Comparison of ENCODE assay signal across 11 cellular contexts in the genomic region with DNA sequence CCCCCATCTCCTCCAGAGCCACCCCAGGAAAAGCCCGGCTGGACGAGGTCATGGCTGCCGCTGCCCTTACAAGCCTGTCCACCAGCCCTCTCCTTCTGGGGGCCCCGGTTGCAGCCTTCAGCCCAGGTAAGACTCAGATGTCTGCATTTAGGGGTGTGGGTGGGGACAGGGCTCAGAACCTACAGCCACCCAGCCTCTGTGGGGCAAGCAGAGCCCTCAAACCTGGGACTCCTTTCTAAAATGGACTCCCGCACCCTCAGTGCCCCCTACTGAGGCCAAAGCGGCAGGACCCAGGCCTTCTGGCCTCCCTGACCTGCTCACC. TPM values are rescaled to one million over a fixed set of nuclear protein-coding genes. Genes with fewer than 3 reads are reported as not detected.
DNase-seq lines count a peak whose midpoint lies in the region; ATAC-seq and TF ChIP-seq lines count a peak whose summit lies in the region.
"Had no signal": no experiment of that assay in that cellular context is flagged by ENCODE, and none has a peak within 500 bp of the region (broad histone marks: within the 10 kb centered on the region; RNA-seq: fewer than 3 reads in every experiment).

No MANE protein-coding gene starts in this region.

- peaks cover 10% of the 10 kb centered on the region for H3K4me1 Mint-ChIP-seq in activated CD4-positive, alpha-beta T cell treated with anti-CD3 and anti-CD28 coated beads, Interleukin-2, amount 10 ng/mL, durations not matched to agents 24 days and 14 days

- no peak for ATAC-seq in left lung
- ATAC-seq in thoracic aorta (ENCODE audit: insufficient number of reproducible peaks, low FRiP score, low read depth): no peak

- no peak overlapping the region for H3K27ac Mint-ChIP-seq in activated CD4-positive, alpha-beta T cell treated with anti-CD3 and anti-CD28 coated beads, Interleukin-2, amount 10 ng/mL, durations not matched to agents 24 days and 14 days
- H3K27ac Mint-ChIP-seq: stimulated activated naive CD8-positive, alpha-beta T cell treated with anti-CD3 and anti-CD28 coated beads, Interleukin-15, Interleukin-2, amounts not matched to agents 100 ng/mL and 50 ng/mL, for 24 hours had no signal

- intact Hi-C loops in activated CD4-positive, alpha-beta T cell treated with anti-CD3 and anti-CD28 coated beads, Interleukin-2, amount 10 ng/mL, durations not matched to agents 24 days and 14 days (cut with micrococcal nuclease): loop anchor here (5.0 kb wide), 1 partner anchor 34 kb away; a partner anchor contains a TSS
- intact Hi-C loops in ascending aorta (cut with DNase I): loop anchor here (2.0 to 5.0 kb wide), 2 partner anchors 91 to 221 kb away; a partner anchor contains a TSS
- intact Hi-C loops in left lung (cut with DNase I): no loop called here

- H3K9me3 Mint-ChIP-seq in activated CD4-positive, alpha-beta T cell treated with anti-CD3 and anti-CD28 coated beads, Interleukin-2, amount 10 ng/mL, durations not matched to agents 24 days and 14 days: no peaks in the 10 kb centered on the region
- H3K9me3 Mint-ChIP-seq: stimulated activated naive CD8-positive, alpha-beta T cell treated with anti-CD3 and anti-CD28 coated beads, Interleukin-15, Interleukin-2, amounts not matched to agents 100 ng/mL and 50 ng/mL, for 24 hours had no signal

- peak; percentile 60 for DNase-seq in activated CD4-positive, alpha-beta T cell treated with anti-CD3 and anti-CD28 coated beads, Interleukin-2, amount 10 ng/mL, durations not matched to agents 24 days and 14 days
- no peak for DNase-seq in activated CD4-positive, alpha-beta T cell treated with anti-CD3 and anti-CD28 coated beads, Interleukin-2, amount 50 U/mL, for 48 hours
- DNase-seq in ascending aorta (ENCODE audit: low spot score in 2 of 2) (no peak), left lung (no peak), thoracic aorta (ENCODE audit: low spot score) (no peak), HK-2 (ENCODE audit: unreplicated experiment) (no peak), OCI-M2 (lab: John Stamatoyannopoulos, UW; ENCODE audit: unreplicated experiment) (no peak), NCI-H1694 treated with DMSO at 0.1 percent for 48 hours (lab: John Stamatoyannopoulos, UW) (no peak)
- DNase-seq: NCI-H1417 treated with DMSO at 0.1 percent for 48 hours had no signal

- H3K9me3 ChIP-seq in ascending aorta (no peaks in the 10 kb centered on the region), left lung (no peaks in the 10 kb centered on the region), thoracic aorta (no peaks in the 10 kb centered on the region)

- H3K4me3 Mint-ChIP-seq in activated CD4-positive, alpha-beta T cell treated with anti-CD3 and anti-CD28 coated beads, Interleukin-2, amount 10 ng/mL, durations not matched to agents 24 days and 14 days: peak overlapping the region; percentile 51
- H3K4me3 Mint-ChIP-seq: stimulated activated naive CD8-positive, alpha-beta T cell treated with anti-CD3 and anti-CD28 coated beads, Interleukin-15, Interleukin-2, amounts not matched to agents 100 ng/mL and 50 ng/mL, for 24 hours had no signal

- H3K36me3 ChIP-seq in ascending aorta (peaks cover 19 to 29% of the 10 kb centered on the region in 2 donors), left lung (peaks cover 0 to 41% of the 10 kb centered on the region in 2 donors), thoracic aorta (peaks cover 23% of the 10 kb centered on the region)

- H3K27ac ChIP-seq in ascending aorta (peak overlapping the region; percentile 84 to 87), left lung (peak overlapping the region; percentile 78 to 93), thoracic aorta (peak overlapping the region; percentile 49 to 82)

- H3K27me3 ChIP-seq in ascending aorta (no peaks in the 10 kb centered on the region), left lung (peaks cover 0 to 26% of the 10 kb centered on the region in 2 donors), thoracic aorta (replicated peaks; ENCODE audit: insufficient read depth) (no peaks in the 10 kb centered on the region)

- peak overlapping the region; percentile 81 to 85 for H3K4me3 ChIP-seq in ascending aorta
- peak overlapping the region; percentile 60 to 65 for H3K4me3 ChIP-seq in left lung
- peak overlapping the region; percentile 87 for H3K4me3 ChIP-seq in thoracic aorta

- H3K27me3 Mint-ChIP-seq in activated CD4-positive, alpha-beta T cell treated with anti-CD3 and anti-CD28 coated beads, Interleukin-2, amount 10 ng/mL, durations not matched to agents 24 days and 14 days: no peaks in the 10 kb centered on the region
- H3K27me3 Mint-ChIP-seq: stimulated activated naive CD8-positive, alpha-beta T cell treated with anti-CD3 and anti-CD28 coated beads, Interleukin-15, Interleukin-2, amounts not matched to agents 100 ng/mL and 50 ng/mL, for 24 hours had no signal

- peaks cover 17 to 24% of the 10 kb centered on the region in 2 donors for H3K4me1 ChIP-seq in ascending aorta
- peaks cover 31 to 48% of the 10 kb centered on the region in 2 donors for H3K4me1 ChIP-seq in left lung
- peaks cover 17 to 30% of the 10 kb centered on the region in 2 donors for H3K4me1 ChIP-seq in thoracic aorta (ENCODE audit: control insufficient read depth in 1 of 2, low read depth in 2 of 2)

- peaks cover 4% of the 10 kb centered on the region for H3K36me3 Mint-ChIP-seq in activated CD4-positive, alpha-beta T cell treated with anti-CD3 and anti-CD28 coated beads, Interleukin-2, amount 10 ng/mL, durations not matched to agents 24 days and 14 days (ENCODE audit: low read depth)

- TF ChIP-seq CTCF in ascending aorta (IDR thresholded peaks at IDR 0.05) (no peak), left lung (IDR thresholded peaks at IDR 0.05) (no peak), thoracic aorta (IDR thresholded peaks at IDR 0.05) (no peak)

RNA-seq across cellular contexts. Expression of a gene that starts 1.7 kb away (rescaled TPM):
- total RNA-seq in activated CD4-positive, alpha-beta T cell treated with anti-CD3 and anti-CD28 coated beads, Interleukin-2, amount 10 ng/mL, durations not matched to agents 24 days and 14 days: 41.0 and 43.6 TPM in 2 replicates
- total RNA-seq in ascending aorta: 114 TPM
- total RNA-seq in left lung: 10 to 100 TPM; 61.1 to 66.8 TPM
- total RNA-seq in thoracic aorta: 100 to 1,000 TPM in 1 of 2 donors, 10 to 100 TPM in 1; 36.2 to 103 TPM

RNA-seq across cellular contexts. Expression of a gene that starts 4.9 kb away (rescaled TPM):
- 10.1 and 12.2 TPM in 2 replicates for total RNA-seq in activated CD4-positive, alpha-beta T cell treated with anti-CD3 and anti-CD28 coated beads, Interleukin-2, amount 10 ng/mL, durations not matched to agents 24 days and 14 days
- total RNA-seq in ascending aorta (7.3 TPM), left lung (1 to 10 TPM; 7.1 to 7.2 TPM), thoracic aorta (10 to 100 TPM; 15.6 to 26.5 TPM)

RNA-seq across cellular contexts. Expression of a gene that starts 33.5 kb away (rescaled TPM):
- 37.3 and 38.1 TPM in 2 replicates for total RNA-seq in activated CD4-positive, alpha-beta T cell treated with anti-CD3 and anti-CD28 coated beads, Interleukin-2, amount 10 ng/mL, durations not matched to agents 24 days and 14 days
- total RNA-seq in ascending aorta: 42.4 TPM
- 10 to 100 TPM; 26.2 to 28.8 TPM for total RNA-seq in left lung
- total RNA-seq in thoracic aorta: 10 to 100 TPM; 32.6 to 41.1 TPM

RNA-seq across cellular contexts. Expression of a gene that starts 33.5 kb away (rescaled TPM):
- 63.4 and 70.4 TPM in 2 replicates for total RNA-seq in activated CD4-positive, alpha-beta T cell treated with anti-CD3 and anti-CD28 coated beads, Interleukin-2, amount 10 ng/mL, durations not matched to agents 24 days and 14 days
- total RNA-seq in ascending aorta (50.8 TPM), left lung (10 to 100 TPM; 38.2 to 46.9 TPM), thoracic aorta (10 to 100 TPM; 56.4 to 57.8 TPM)

RNA-seq across cellular contexts. Expression of a gene that starts 44.9 kb away (rescaled TPM):
- total RNA-seq in activated CD4-positive, alpha-beta T cell treated with anti-CD3 and anti-CD28 coated beads, Interleukin-2, amount 10 ng/mL, durations not matched to agents 24 days and 14 days: not detected in 2 replicates
- 119 TPM for total RNA-seq in ascending aorta
- 10 to 100 TPM in 1 of 2 donors, 1 to 10 TPM in 1; 3.6 to 17.6 TPM for total RNA-seq in left lung
- total RNA-seq in thoracic aorta: 10 to 100 TPM; 32.9 to 98.9 TPM
- total RNA-seq: activated CD8-positive, alpha-beta memory T cell treated with anti-CD3 and anti-CD28 coated beads for 36 hours had no signal

Comparison
In these comparisons a context has a peak if more than half of its experiments do, and no peak if none do; other contexts are left out.
1. intact Hi-C loops: an anchor here in activated CD4-positive, alpha-beta T cell treated with anti-CD3 and anti-CD28 coated beads, Interleukin-2, amount 10 ng/mL, durations not matched to agents 24 days and 14 days (5.0 kb wide) and ascending aorta (2.0 to 5.0 kb wide); none called in left lung.